Comparison of ENCODE assay signal across 10 cellular contexts in genomic region chr5:94745786-94746730, GRCh38.
DNase-seq lines count a peak whose midpoint lies in the region; ATAC-seq and TF ChIP-seq lines count a peak whose summit lies in the region.
"Had no signal": no experiment of that assay in that cellular context is flagged by ENCODE, and none has a peak within 500 bp of the region (broad histone marks: within the 10 kb centered on the region; RNA-seq: fewer than 3 reads in every experiment).

No MANE protein-coding gene starts in this region.

- H3K27ac Mint-ChIP-seq in type B pancreatic cell = no peak overlapping the region
- H3K27ac Mint-ChIP-seq in activated CD4-positive, alpha-beta T cell treated with anti-CD3 and anti-CD28 coated beads, Interleukin-2, amount 10 ng/mL, durations not matched to agents 7 days and 5 days = no peak overlapping the region

- H3K4me1 Mint-ChIP-seq in type B pancreatic cell (ENCODE audit: unreplicated experiment) = no peaks in the 10 kb centered on the region
- peaks cover 2% of the 10 kb centered on the region for H3K4me1 Mint-ChIP-seq in activated CD4-positive, alpha-beta T cell treated with anti-CD3 and anti-CD28 coated beads, Interleukin-2, amount 10 ng/mL, durations not matched to agents 7 days and 5 days

- no peaks in the 10 kb centered on the region for H3K9me3 Mint-ChIP-seq in type B pancreatic cell
- no peaks in the 10 kb centered on the region for H3K9me3 Mint-ChIP-seq in activated CD4-positive, alpha-beta T cell treated with anti-CD3 and anti-CD28 coated beads, Interleukin-2, amount 10 ng/mL, durations not matched to agents 7 days and 5 days

- no peak overlapping the region for H3K4me3 Mint-ChIP-seq in type B pancreatic cell
- no peak overlapping the region for H3K4me3 Mint-ChIP-seq in activated CD4-positive, alpha-beta T cell treated with anti-CD3 and anti-CD28 coated beads, Interleukin-2, amount 10 ng/mL, durations not matched to agents 7 days and 5 days

- DNase-seq in GM10266 (ENCODE audit: extremely low spot score) = peak; percentile 53
- DNase-seq in dermis blood vessel endothelial cell = peak; percentile 82
- no peak for DNase-seq in type B pancreatic cell (ENCODE audit: extremely low spot score, unreplicated experiment)
- no peak for DNase-seq in islet precursor cell
- DNase-seq in activated CD4-positive, alpha-beta T cell treated with anti-CD3 and anti-CD28 coated beads, Interleukin-2, amount 10 ng/mL, durations not matched to agents 7 days and 5 days = no peak
- no peak for DNase-seq in hippocampal formation (lab: John Stamatoyannopoulos, UW)
- DNase-seq: activated CD8-positive, alpha-beta memory T cell treated with anti-CD3 and anti-CD28 coated beads, Interleukin-2, amount 50 U/mL, for 48 hours; DMS79 treated with DMSO at 0.1 percent for 48 hours had no signal

- H3K36me3 Mint-ChIP-seq in type B pancreatic cell = no peaks in the 10 kb centered on the region
- H3K36me3 Mint-ChIP-seq in activated CD4-positive, alpha-beta T cell treated with anti-CD3 and anti-CD28 coated beads, Interleukin-2, amount 10 ng/mL, durations not matched to agents 7 days and 5 days (ENCODE audit: low read depth) = no peaks in the 10 kb centered on the region

- ATAC-seq in GM21423 (IDR thresholded peaks at IDR 0.05; ENCODE audit: unreplicated experiment) (peak; percentile 45), HG03432 (IDR thresholded peaks at IDR 0.05; ENCODE audit: unreplicated experiment) (peak; percentile 74)

- H3K27me3 Mint-ChIP-seq in type B pancreatic cell = peaks cover 2% of the 10 kb centered on the region
- no peaks in the 10 kb centered on the region for H3K27me3 Mint-ChIP-seq in activated CD4-positive, alpha-beta T cell treated with anti-CD3 and anti-CD28 coated beads, Interleukin-2, amount 10 ng/mL, durations not matched to agents 7 days and 5 days

- CTCF ChIA-PET in activated CD4-positive, alpha-beta T cell treated with anti-CD3 and anti-CD28 coated beads, Interleukin-2, amount 10 ng/mL, durations not matched to agents 7 days and 5 days (lab: Charles Lee) = interaction anchor here (1.6 kb wide), 1 partner anchor 8 kb away, joined by 5 read pairs; no protein-coding TSS in a partner anchor

- TF ChIP-seq CTCF in GM10266 (IDR thresholded peaks at IDR 0.05; ENCODE audit: control insufficient read depth, insufficient read depth, low read depth, missing control alignments) = no peak
- no peak for TF ChIP-seq CTCF in type B pancreatic cell (conservative IDR thresholded peaks at IDR 0.05)

- POLR2A ChIA-PET in activated CD4-positive, alpha-beta T cell treated with anti-CD3 and anti-CD28 coated beads, Interleukin-2, amount 10 ng/mL, durations not matched to agents 7 days and 5 days (lab: Charles Lee) = interaction anchor here (0.6 kb wide), 1 partner anchor 357 kb away, joined by 3 read pairs; no protein-coding TSS in a partner anchor

Comparison
In these comparisons a context has a peak if more than half of its experiments do, and no peak if none do; other contexts are left out.
1. DNase-seq: peak in GM10266 (single experiment) and dermis blood vessel endothelial cell (single experiment); none in type B pancreatic cell (single experiment), islet precursor cell (single experiment), activated CD4-positive, alpha-beta T cell treated with anti-CD3 and anti-CD28 coated beads, Interleukin-2, amount 10 ng/mL, durations not matched to agents 7 days and 5 days (single experiment) and hippocampal formation (0 of 2).